Comparison of ENCODE assay signal across 1 cellular context in the genomic region with DNA sequence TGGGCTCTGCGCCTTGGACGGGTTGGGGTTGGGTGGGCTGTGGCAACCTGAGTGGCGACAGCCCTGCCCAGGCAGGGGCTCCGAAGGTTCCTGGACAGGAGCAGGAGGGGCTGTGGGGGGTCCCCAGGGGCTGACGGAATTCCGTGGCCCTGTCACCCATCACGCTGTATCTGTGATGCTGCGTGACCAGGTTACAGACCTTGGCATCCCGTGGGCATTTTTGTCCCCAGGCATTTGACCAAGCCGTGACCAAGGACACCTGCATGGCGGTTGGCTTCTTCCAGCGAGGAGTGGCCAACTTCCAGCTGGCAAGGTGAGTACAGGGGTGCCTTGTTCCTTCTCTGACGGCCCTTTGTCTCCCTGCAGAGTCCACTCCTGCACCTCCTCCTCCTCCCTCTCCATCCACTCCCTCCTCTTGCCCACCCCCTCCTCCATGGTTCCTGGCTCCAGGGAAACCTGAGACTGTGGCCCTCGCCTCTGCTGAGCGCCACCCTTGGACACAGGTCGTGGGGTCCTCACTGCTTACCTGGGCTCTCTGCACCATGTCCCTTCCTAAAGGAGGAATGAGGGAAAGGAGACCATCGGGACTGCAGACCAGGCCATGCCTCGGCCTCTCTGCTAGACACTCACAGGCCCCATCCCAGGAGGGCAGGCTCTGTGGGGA.
TF ChIP-seq lines count a peak whose summit lies in the region.

No MANE protein-coding gene starts in this region.

TF ChIP-seq in H1, 55 proteins besides CTCF, POLR2A, EP300 and RAD21:
- no peak for TF ChIP-seq TAF7 (optimal IDR thresholded peaks at IDR 0.05; ENCODE audit: borderline replicate concordance, low read depth, low read length)
- TF ChIP-seq RNF2 (IDR thresholded peaks at IDR 0.05; ENCODE audit: borderline replicate concordance, low read depth, low read length, missing control alignments, poor library complexity, severe bottlenecking): no peak
- TF ChIP-seq, protein P1, sequence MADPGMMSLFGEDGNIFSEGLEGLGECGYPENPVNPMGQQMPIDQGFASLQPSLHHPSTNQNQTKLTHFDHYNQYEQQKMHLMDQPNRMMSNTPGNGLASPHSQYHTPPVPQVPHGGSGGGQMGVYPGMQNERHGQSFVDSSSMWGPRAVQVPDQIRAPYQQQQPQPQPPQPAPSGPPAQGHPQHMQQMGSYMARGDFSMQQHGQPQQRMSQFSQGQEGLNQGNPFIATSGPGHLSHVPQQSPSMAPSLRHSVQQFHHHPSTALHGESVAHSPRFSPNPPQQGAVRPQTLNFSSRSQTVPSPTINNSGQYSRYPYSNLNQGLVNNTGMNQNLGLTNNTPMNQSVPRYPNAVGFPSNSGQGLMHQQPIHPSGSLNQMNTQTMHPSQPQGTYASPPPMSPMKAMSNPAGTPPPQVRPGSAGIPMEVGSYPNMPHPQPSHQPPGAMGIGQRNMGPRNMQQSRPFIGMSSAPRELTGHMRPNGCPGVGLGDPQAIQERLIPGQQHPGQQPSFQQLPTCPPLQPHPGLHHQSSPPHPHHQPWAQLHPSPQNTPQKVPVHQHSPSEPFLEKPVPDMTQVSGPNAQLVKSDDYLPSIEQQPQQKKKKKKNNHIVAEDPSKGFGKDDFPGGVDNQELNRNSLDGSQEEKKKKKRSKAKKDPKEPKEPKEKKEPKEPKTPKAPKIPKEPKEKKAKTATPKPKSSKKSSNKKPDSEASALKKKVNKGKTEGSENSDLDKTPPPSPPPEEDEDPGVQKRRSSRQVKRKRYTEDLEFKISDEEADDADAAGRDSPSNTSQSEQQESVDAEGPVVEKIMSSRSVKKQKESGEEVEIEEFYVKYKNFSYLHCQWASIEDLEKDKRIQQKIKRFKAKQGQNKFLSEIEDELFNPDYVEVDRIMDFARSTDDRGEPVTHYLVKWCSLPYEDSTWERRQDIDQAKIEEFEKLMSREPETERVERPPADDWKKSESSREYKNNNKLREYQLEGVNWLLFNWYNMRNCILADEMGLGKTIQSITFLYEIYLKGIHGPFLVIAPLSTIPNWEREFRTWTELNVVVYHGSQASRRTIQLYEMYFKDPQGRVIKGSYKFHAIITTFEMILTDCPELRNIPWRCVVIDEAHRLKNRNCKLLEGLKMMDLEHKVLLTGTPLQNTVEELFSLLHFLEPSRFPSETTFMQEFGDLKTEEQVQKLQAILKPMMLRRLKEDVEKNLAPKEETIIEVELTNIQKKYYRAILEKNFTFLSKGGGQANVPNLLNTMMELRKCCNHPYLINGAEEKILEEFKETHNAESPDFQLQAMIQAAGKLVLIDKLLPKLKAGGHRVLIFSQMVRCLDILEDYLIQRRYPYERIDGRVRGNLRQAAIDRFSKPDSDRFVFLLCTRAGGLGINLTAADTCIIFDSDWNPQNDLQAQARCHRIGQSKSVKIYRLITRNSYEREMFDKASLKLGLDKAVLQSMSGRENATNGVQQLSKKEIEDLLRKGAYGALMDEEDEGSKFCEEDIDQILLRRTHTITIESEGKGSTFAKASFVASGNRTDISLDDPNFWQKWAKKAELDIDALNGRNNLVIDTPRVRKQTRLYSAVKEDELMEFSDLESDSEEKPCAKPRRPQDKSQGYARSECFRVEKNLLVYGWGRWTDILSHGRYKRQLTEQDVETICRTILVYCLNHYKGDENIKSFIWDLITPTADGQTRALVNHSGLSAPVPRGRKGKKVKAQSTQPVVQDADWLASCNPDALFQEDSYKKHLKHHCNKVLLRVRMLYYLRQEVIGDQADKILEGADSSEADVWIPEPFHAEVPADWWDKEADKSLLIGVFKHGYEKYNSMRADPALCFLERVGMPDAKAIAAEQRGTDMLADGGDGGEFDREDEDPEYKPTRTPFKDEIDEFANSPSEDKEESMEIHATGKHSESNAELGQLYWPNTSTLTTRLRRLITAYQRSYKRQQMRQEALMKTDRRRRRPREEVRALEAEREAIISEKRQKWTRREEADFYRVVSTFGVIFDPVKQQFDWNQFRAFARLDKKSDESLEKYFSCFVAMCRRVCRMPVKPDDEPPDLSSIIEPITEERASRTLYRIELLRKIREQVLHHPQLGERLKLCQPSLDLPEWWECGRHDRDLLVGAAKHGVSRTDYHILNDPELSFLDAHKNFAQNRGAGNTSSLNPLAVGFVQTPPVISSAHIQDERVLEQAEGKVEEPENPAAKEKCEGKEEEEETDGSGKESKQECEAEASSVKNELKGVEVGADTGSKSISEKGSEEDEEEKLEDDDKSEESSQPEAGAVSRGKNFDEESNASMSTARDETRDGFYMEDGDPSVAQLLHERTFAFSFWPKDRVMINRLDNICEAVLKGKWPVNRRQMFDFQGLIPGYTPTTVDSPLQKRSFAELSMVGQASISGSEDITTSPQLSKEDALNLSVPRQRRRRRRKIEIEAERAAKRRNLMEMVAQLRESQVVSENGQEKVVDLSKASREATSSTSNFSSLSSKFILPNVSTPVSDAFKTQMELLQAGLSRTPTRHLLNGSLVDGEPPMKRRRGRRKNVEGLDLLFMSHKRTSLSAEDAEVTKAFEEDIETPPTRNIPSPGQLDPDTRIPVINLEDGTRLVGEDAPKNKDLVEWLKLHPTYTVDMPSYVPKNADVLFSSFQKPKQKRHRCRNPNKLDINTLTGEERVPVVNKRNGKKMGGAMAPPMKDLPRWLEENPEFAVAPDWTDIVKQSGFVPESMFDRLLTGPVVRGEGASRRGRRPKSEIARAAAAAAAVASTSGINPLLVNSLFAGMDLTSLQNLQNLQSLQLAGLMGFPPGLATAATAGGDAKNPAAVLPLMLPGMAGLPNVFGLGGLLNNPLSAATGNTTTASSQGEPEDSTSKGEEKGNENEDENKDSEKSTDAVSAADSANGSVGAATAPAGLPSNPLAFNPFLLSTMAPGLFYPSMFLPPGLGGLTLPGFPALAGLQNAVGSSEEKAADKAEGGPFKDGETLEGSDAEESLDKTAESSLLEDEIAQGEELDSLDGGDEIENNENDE (IDR thresholded peaks at IDR 0.05; ENCODE audit: insufficient replicate concordance, low read length): no peak
- no peak for TF ChIP-seq HDAC6 (IDR thresholded peaks at IDR 0.05; ENCODE audit: low read depth, low read length)
- no peak for TF ChIP-seq GABPA (IDR thresholded peaks at IDR 0.05; ENCODE audit: borderline replicate concordance, insufficient read depth, low read length)
- TF ChIP-seq CHD2 (IDR thresholded peaks at IDR 0.05; ENCODE audit: low read length): no peak
- no peak for TF ChIP-seq EZH2 (IDR thresholded peaks at IDR 0.05; ENCODE audit: low read depth, low read length, severe bottlenecking)
- TF ChIP-seq KDM4A (IDR thresholded peaks at IDR 0.05; ENCODE audit: low read depth, low read length, severe bottlenecking): no peak
- TF ChIP-seq POU5F1 (IDR thresholded peaks at IDR 0.05; ENCODE audit: low read depth, low read length): no peak
TF ChIP-seq in H1: peak in this region for 0.
